ENCODE assay signal across 19 cellular contexts in genomic region chr3:113214227-113214626, GRCh38. TPM values are rescaled to one million over a fixed set of nuclear protein-coding genes. Genes with fewer than 3 reads are reported as not detected.
DNase-seq lines count a peak whose midpoint lies in the region; TF ChIP-seq lines count a peak whose summit lies in the region.
"Had no signal": no experiment of that assay in that cellular context is flagged by ENCODE, and none has a peak within 500 bp of the region (broad histone marks: within the 10 kb centered on the region; RNA-seq: fewer than 3 reads in every experiment).

No MANE protein-coding gene starts in this region.

- no peak overlapping the region for H3K4me3 Mint-ChIP-seq in HFFc6
- no peak overlapping the region for H3K4me3 Mint-ChIP-seq in activated CD4-positive, alpha-beta memory T cell treated with anti-CD3 and anti-CD28 coated beads for 36 hours
- H3K4me3 Mint-ChIP-seq: activated CD4-positive, alpha-beta T cell treated with anti-CD3 and anti-CD28 coated beads, Interleukin-2, amount 10 ng/mL, durations not matched to agents 7 days and 5 days had no signal

- H3K27ac ChIP-seq in muscle layer of duodenum (ENCODE audit: low read length) (peak overlapping the region; percentile 47), stomach smooth muscle (ENCODE audit: low read length) (peak overlapping the region; percentile 91)
- H3K27ac ChIP-seq: pancreas had no signal

- peaks cover 7 to 14% of the 10 kb centered on the region in 2 donors for H3K36me3 ChIP-seq in muscle layer of duodenum (ENCODE audit: control insufficient read depth in 1 of 2, insufficient read depth in 2 of 2, low read length in 2 of 2)
- H3K36me3 ChIP-seq in stomach smooth muscle (ENCODE audit: control insufficient read depth in 2 of 2, insufficient read depth in 2 of 2, low read length in 2 of 2): peaks cover 11 to 15% of the 10 kb centered on the region in 2 donors
- H3K36me3 ChIP-seq: pancreas had no signal

- intact Hi-C loops in activated CD4-positive, alpha-beta memory T cell treated with anti-CD3 and anti-CD28 coated beads for 36 hours (cut with micrococcal nuclease): no loop called here

- DNase-seq in HFFc6: no peak
- peak; percentile 39 for DNase-seq in ecto neural progenitor cell (ENCODE audit: low spot score)
- no peak for DNase-seq in activated T-cell treated with anti-CD3 and anti-CD28 coated beads for 4 hours
- DNase-seq in activated CD4-positive, alpha-beta T cell treated with anti-CD3 and anti-CD28 coated beads for 4 hours: no peak
- DNase-seq in activated CD4-positive, alpha-beta memory T cell treated with anti-CD3 and anti-CD28 coated beads for 36 hours: no peak
- DNase-seq in amniotic stem cell (lab: John Stamatoyannopoulos, UW): no peak
- DNase-seq: activated CD4-positive, alpha-beta T cell treated with anti-CD3 and anti-CD28 coated beads, Interleukin-2, amount 10 ng/mL, durations not matched to agents 7 days and 5 days; activated T-cell treated with anti-CD3 and anti-CD28 coated beads, Interleukin-2, amount 50 U/mL, for 48 hours; dermis blood vessel endothelial cell; DMS53; HCEC 1CT; heart left ventricle; NK-92 treated with Interleukin-12 subunit alpha and Interleukin-12 subunit beta, amount 100 ng/mL, for 24 hours; pancreas; stimulated activated CD4-positive, alpha-beta T cell treated with anti-CD3 and anti-CD28 coated beads, Interleukin-4, amount 100 ng/mL, for 24 hours; testis had no signal

- no peaks in the 10 kb centered on the region for H3K9me3 Mint-ChIP-seq in HFFc6
- no peaks in the 10 kb centered on the region for H3K9me3 Mint-ChIP-seq in activated CD4-positive, alpha-beta memory T cell treated with anti-CD3 and anti-CD28 coated beads for 36 hours
- H3K9me3 Mint-ChIP-seq: activated CD4-positive, alpha-beta T cell treated with anti-CD3 and anti-CD28 coated beads, Interleukin-2, amount 10 ng/mL, durations not matched to agents 7 days and 5 days; activated naive CD4-positive, alpha-beta T cell treated with anti-CD3 and anti-CD28 coated beads, Interleukin-2, amount 50 U/mL, for 72 hours had no signal

- peaks cover 47% of the 10 kb centered on the region for H3K4me1 Mint-ChIP-seq in HFFc6 (ENCODE audit: low read depth)
- H3K4me1 Mint-ChIP-seq in activated CD4-positive, alpha-beta memory T cell treated with anti-CD3 and anti-CD28 coated beads for 36 hours (ENCODE audit: low read depth): peaks cover 9% of the 10 kb centered on the region

- H3K27ac Mint-ChIP-seq in HFFc6: peak overlapping the region; percentile 66; the same call in 1 of the 2 replicates
- no peak overlapping the region for H3K27ac Mint-ChIP-seq in activated CD4-positive, alpha-beta memory T cell treated with anti-CD3 and anti-CD28 coated beads for 36 hours
- H3K27ac Mint-ChIP-seq: activated CD4-positive, alpha-beta T cell treated with anti-CD3 and anti-CD28 coated beads, Interleukin-2, amount 10 ng/mL, durations not matched to agents 7 days and 5 days; activated naive CD4-positive, alpha-beta T cell treated with anti-CD3 and anti-CD28 coated beads, Interleukin-2, amount 50 U/mL, for 72 hours had no signal

- H3K4me1 ChIP-seq in muscle layer of duodenum (ENCODE audit: control insufficient read depth in 1 of 2, insufficient read depth in 2 of 2, low read length in 2 of 2) (peaks cover 0 to 28% of the 10 kb centered on the region in 2 donors), stomach smooth muscle (ENCODE audit: control insufficient read depth, insufficient read depth, low read length) (peaks cover 35% of the 10 kb centered on the region)
- H3K4me1 ChIP-seq: testis had no signal

- H3K4me3 ChIP-seq in muscle layer of duodenum (ENCODE audit: low read depth in 1 of 2, low read length in 2 of 2): peak overlapping the region; percentile 75 to 76
- peak overlapping the region in 1 of 2 donors; percentile 94 for H3K4me3 ChIP-seq in stomach smooth muscle (ENCODE audit: low read length in 2 of 2)
- H3K4me3 ChIP-seq: pancreas had no signal

- H3K9ac ChIP-seq in stomach smooth muscle (ENCODE audit: low read length in 2 of 2): peak overlapping the region in 1 of 2 donors; percentile 1

- H3K27me3 Mint-ChIP-seq in HFFc6 (ENCODE audit: insufficient read depth): peaks cover 1% of the 10 kb centered on the region
- H3K27me3 Mint-ChIP-seq in activated CD4-positive, alpha-beta memory T cell treated with anti-CD3 and anti-CD28 coated beads for 36 hours: peaks cover 52% of the 10 kb centered on the region

- H3K27me3 ChIP-seq in muscle layer of duodenum (ENCODE audit: low read depth, low read length) (peaks cover 3% of the 10 kb centered on the region), stomach smooth muscle (ENCODE audit: control insufficient read depth in 1 of 2, insufficient read depth in 2 of 2, low read length in 2 of 2) (no peaks in the 10 kb centered on the region)
- H3K27me3 ChIP-seq: pancreas, testis had no signal

- POLR2A ChIA-PET in activated CD4-positive, alpha-beta memory T cell treated with anti-CD3 and anti-CD28 coated beads for 36 hours (lab: Charles Lee): no interaction called here

- peak; percentile 23; the same call in 1 of the 2 replicates for TF ChIP-seq CTCF in HFFc6 (IDR thresholded peaks at IDR 0.05)

- CTCF ChIA-PET in activated CD4-positive, alpha-beta memory T cell treated with anti-CD3 and anti-CD28 coated beads for 36 hours (lab: Charles Lee): interaction anchor here (1.4 kb wide), 1 partner anchor 74 kb away, joined by 5 read pairs; no protein-coding TSS in a partner anchor

- peaks cover 9% of the 10 kb centered on the region; the same call in 1 of the 2 replicates for H3K36me3 Mint-ChIP-seq in HFFc6 (ENCODE audit: low read depth)
- no peaks in the 10 kb centered on the region for H3K36me3 Mint-ChIP-seq in activated CD4-positive, alpha-beta memory T cell treated with anti-CD3 and anti-CD28 coated beads for 36 hours

- no peaks in the 10 kb centered on the region for H3K9me3 ChIP-seq in muscle layer of duodenum (ENCODE audit: control insufficient read depth in 1 of 2, low read length in 2 of 2)
- no peaks in the 10 kb centered on the region for H3K9me3 ChIP-seq in stomach smooth muscle (ENCODE audit: control insufficient read depth in 2 of 2, low read length in 2 of 2)
- H3K9me3 ChIP-seq: heart left ventricle, pancreas, testis had no signal

RNA-seq across cellular contexts. Expression of gene BOC, which starts 2.9 kb away (rescaled TPM):
- 10 to 100 TPM in 4 of 6 experiments, 1 to 10 TPM in 2; 7.0 to 15.1 (median 13.2) TPM for total RNA-seq in HFFc6 (2021; fragmentation: NEBNext Ultra II Directional; extraction: Animal tissue kit (Norgen Biotek cat#: 25700))
- not detected for total RNA-seq in activated CD4-positive, alpha-beta memory T cell treated with anti-CD3 and anti-CD28 coated beads for 36 hours
- total RNA-seq: activated CD4-positive, alpha-beta T cell treated with anti-CD3 and anti-CD28 coated beads, Interleukin-2, amount 10 ng/mL, durations not matched to agents 7 days and 5 days had no signal

Comparison
In these comparisons a context has a peak if more than half of its experiments do, and no peak if none do; other contexts are left out.
1. RNA of gene BOC, which starts 2.9 kb away (total RNA-seq): 7.0 to 15.1 TPM in HFFc6; not detected in activated CD4-positive, alpha-beta memory T cell treated with anti-CD3 and anti-CD28 coated beads for 36 hours; every median in the first group is over 4 times any median in the second.